Comparison of ENCODE assay signal across 15 cellular contexts in genomic region chr14:95174184-95174804, GRCh38. TPM values are rescaled to one million over a fixed set of nuclear protein-coding genes. Genes with fewer than 3 reads are reported as not detected.
DNase-seq lines count a peak whose midpoint lies in the region; ATAC-seq, FAIRE-seq and TF ChIP-seq lines count a peak whose summit lies in the region.
"Had no signal": no experiment of that assay in that cellular context is flagged by ENCODE, and none has a peak within 500 bp of the region (broad histone marks: within the 10 kb centered on the region; RNA-seq: fewer than 3 reads in every experiment).

No MANE protein-coding gene starts in this region.

- no peak overlapping the region for H2BK120ac ChIP-seq in mesenchymal stem cell (ENCODE audit: low read depth, low read length)

- H2BK12ac ChIP-seq in mesenchymal stem cell (ENCODE audit: low read length in 2 of 2) = no peak overlapping the region

- H3K9ac ChIP-seq in endothelial cell of umbilical vein (replicated peaks; ENCODE audit: extremely low read depth, insufficient read depth, low read length) (no peak overlapping the region), mesenchymal stem cell (ENCODE audit: low read length) (peak overlapping the region; percentile 26)
- H3K9ac ChIP-seq: BLaER1 had no signal

- no peak for TF ChIP-seq POLR2A in endothelial cell of umbilical vein (IDR thresholded peaks at IDR 0.05; ENCODE audit: low read depth, low read length)

- H4K8ac ChIP-seq in mesenchymal stem cell (ENCODE audit: low read length) = no peak overlapping the region

- H3K27ac Mint-ChIP-seq in nephron progenitor cell = no peak overlapping the region
- no peak overlapping the region for H3K27ac Mint-ChIP-seq in activated CD4-positive, alpha-beta T cell treated with anti-CD3 and anti-CD28 coated beads, Interleukin-2, amount 10 ng/mL, durations not matched to agents 7 days and 5 days
- H3K27ac Mint-ChIP-seq: dendritic cell treated with granulocyte-macrophage colony-stimulating factor and Interleukin-4, amounts not matched to agents 40 ng/mL and 50 ng/mL, for 4 days had no signal

- TF ChIP-seq CTCF in D721Med (IDR thresholded peaks at IDR 0.05; ENCODE audit: insufficient read depth, missing control alignments) = peak; percentile 44
- peak; percentile 59 for TF ChIP-seq CTCF in OCI-LY7 (conservative IDR thresholded peaks at IDR 0.05; ENCODE audit: low read length)
- no peak for TF ChIP-seq CTCF in endothelial cell of umbilical vein (IDR thresholded peaks at IDR 0.05; ENCODE audit: extremely low read depth in 1 of 2, insufficient read depth in 1 of 2, low read depth in 1 of 2, low read length in 2 of 2)
- no peak for TF ChIP-seq CTCF in nephron progenitor cell (IDR thresholded peaks at IDR 0.05)

- H4K20me1 ChIP-seq in OCI-LY7 (ENCODE audit: insufficient read depth, low read length) (no peaks in the 10 kb centered on the region), endothelial cell of umbilical vein (replicated peaks; ENCODE audit: control insufficient read depth, extremely low read depth, insufficient read depth, low read length) (no peaks in the 10 kb centered on the region)
- H4K20me1 ChIP-seq: BLaER1 had no signal

- no peaks in the 10 kb centered on the region for H3K79me2 ChIP-seq in OCI-LY7 (ENCODE audit: insufficient read depth, low read depth, low read length)
- no peaks in the 10 kb centered on the region for H3K79me2 ChIP-seq in endothelial cell of umbilical vein (ENCODE audit: control insufficient read depth, insufficient read depth, low read length)

- no peak overlapping the region for H3K4ac ChIP-seq in mesenchymal stem cell (ENCODE audit: low read depth in 1 of 2, low read length in 2 of 2)

- H3K27me3 ChIP-seq in endothelial cell of umbilical vein (ENCODE audit: control insufficient read depth in 2 of 2, insufficient read depth in 2 of 2, low read length in 2 of 2) (peaks cover 4 to 6% of the 10 kb centered on the region in 2 experiments), mesenchymal stem cell (ENCODE audit: control insufficient read depth in 1 of 2, insufficient read depth in 1 of 2, low read length in 2 of 2) (no peaks in the 10 kb centered on the region)
- H3K27me3 ChIP-seq: BLaER1 had no signal

- H3K27ac ChIP-seq in OCI-LY7 (ENCODE audit: low read depth, low read length, poor library complexity, severe bottlenecking) (no peak overlapping the region), endothelial cell of umbilical vein (ENCODE audit: insufficient read depth, low read depth, low read length) (no peak overlapping the region), mesenchymal stem cell (ENCODE audit: low read length, poor library complexity, severe bottlenecking) (no peak overlapping the region)
- H3K27ac ChIP-seq: BLaER1, psoas muscle had no signal

- no peak overlapping the region for H2BK15ac ChIP-seq in mesenchymal stem cell (ENCODE audit: low read depth, poor library complexity, severe bottlenecking)

- intact Hi-C loops in OCI-LY7 (cut with micrococcal nuclease; ENCODE audit: unreplicated experiment) (no loop called here), endothelial cell of umbilical vein (cut with micrococcal nuclease) (loop anchor here (1.0 to 5.0 kb wide), 2 partner anchors 93 to 187 kb away; no protein-coding TSS in a partner anchor)

- no peaks in the 10 kb centered on the region for H3K4me1 Mint-ChIP-seq in nephron progenitor cell
- no peaks in the 10 kb centered on the region for H3K4me1 Mint-ChIP-seq in activated CD4-positive, alpha-beta T cell treated with anti-CD3 and anti-CD28 coated beads, Interleukin-2, amount 10 ng/mL, durations not matched to agents 7 days and 5 days

- peaks cover 21% of the 10 kb centered on the region for H3K36me3 Mint-ChIP-seq in nephron progenitor cell (ENCODE audit: low read depth)
- no peaks in the 10 kb centered on the region for H3K36me3 Mint-ChIP-seq in activated CD4-positive, alpha-beta T cell treated with anti-CD3 and anti-CD28 coated beads, Interleukin-2, amount 10 ng/mL, durations not matched to agents 7 days and 5 days (ENCODE audit: low read depth)

- CTCF ChIA-PET in OCI-LY7 (lab: Charles Lee; ENCODE audit: unreplicated experiment) = no interaction called here
- CTCF ChIA-PET in endothelial cell of umbilical vein (lab: Charles Lee) = interaction anchor here (0.6 to 1.4 kb wide), 18 partner anchors 9 to 268 kb away, joined by 3 to 25 read pairs (median 4); partner anchors contain the start of gene DICER1
- CTCF ChIA-PET in activated CD4-positive, alpha-beta T cell treated with anti-CD3 and anti-CD28 coated beads, Interleukin-2, amount 10 ng/mL, durations not matched to agents 7 days and 5 days (lab: Charles Lee) = no interaction called here

- no peak overlapping the region for H2BK5ac ChIP-seq in mesenchymal stem cell (ENCODE audit: low read depth, low read length, poor library complexity, severe bottlenecking)

- H3K4me2 ChIP-seq in OCI-LY7 (ENCODE audit: low read length) (no peak overlapping the region), endothelial cell of umbilical vein (ENCODE audit: insufficient read depth, low read length) (no peak overlapping the region), mesenchymal stem cell (ENCODE audit: low read length, poor library complexity, severe bottlenecking) (no peak overlapping the region)
- H3K4me2 ChIP-seq: BLaER1 had no signal

- no TSS peak for BruUV-seq in OCI-LY7 (replicated peaks; lab: Mats Ljungman, UMichigan)
- BruUV-seq in endothelial cell of umbilical vein (replicated peaks; lab: Mats Ljungman, UMichigan) = no TSS peak

- H3K36me3 ChIP-seq in OCI-LY7 (ENCODE audit: insufficient read depth, low read length) (no peaks in the 10 kb centered on the region), endothelial cell of umbilical vein (ENCODE audit: control insufficient read depth in 2 of 2, extremely low read depth in 1 of 2, insufficient read depth in 2 of 2, low read length in 2 of 2) (no peaks in the 10 kb centered on the region), mesenchymal stem cell (ENCODE audit: control insufficient read depth in 1 of 2, insufficient read depth in 2 of 2, low read depth in 1 of 2, low read length in 2 of 2) (no peaks in the 10 kb centered on the region)
- H3K36me3 ChIP-seq: BLaER1 had no signal

- H3K4me3 Mint-ChIP-seq in nephron progenitor cell = no peak overlapping the region
- no peak overlapping the region for H3K4me3 Mint-ChIP-seq in activated CD4-positive, alpha-beta T cell treated with anti-CD3 and anti-CD28 coated beads, Interleukin-2, amount 10 ng/mL, durations not matched to agents 7 days and 5 days
- H3K4me3 Mint-ChIP-seq: dendritic cell treated with granulocyte-macrophage colony-stimulating factor and Interleukin-4, amounts not matched to agents 40 ng/mL and 50 ng/mL, for 4 days had no signal

- no peak overlapping the region for H3K23ac ChIP-seq in mesenchymal stem cell (ENCODE audit: low read length in 2 of 2)

- no peaks in the 10 kb centered on the region for H3K27me3 Mint-ChIP-seq in nephron progenitor cell (ENCODE audit: low read depth, poor library complexity)
- H3K27me3 Mint-ChIP-seq in activated CD4-positive, alpha-beta T cell treated with anti-CD3 and anti-CD28 coated beads, Interleukin-2, amount 10 ng/mL, durations not matched to agents 7 days and 5 days = peaks cover 3% of the 10 kb centered on the region
- H3K27me3 Mint-ChIP-seq: dendritic cell treated with granulocyte-macrophage colony-stimulating factor and Interleukin-4, amounts not matched to agents 40 ng/mL and 50 ng/mL, for 4 days had no signal

- peak overlapping the region; percentile 74 for H2AK5ac ChIP-seq in mesenchymal stem cell (ENCODE audit: low read length, severe bottlenecking)

- no peak for ATAC-seq in GM18502 (IDR thresholded peaks at IDR 0.05; ENCODE audit: poor library complexity, unreplicated experiment)
- ATAC-seq: psoas muscle; stimulated activated naive CD8-positive, alpha-beta T cell treated with anti-CD3 and anti-CD28 coated beads, Interleukin-15, Interleukin-2, amounts not matched to agents 100 U/mL and 50 U/mL, for 24 hours had no signal

- POLR2A ChIA-PET in OCI-LY7 (lab: Charles Lee) (interaction anchor here (0.6 kb wide), 2 partner anchors 100 to 260 kb away, joined by 3 read pairs; no protein-coding TSS in a partner anchor), endothelial cell of umbilical vein (lab: Charles Lee) (no interaction called here)
- POLR2A ChIA-PET in activated CD4-positive, alpha-beta T cell treated with anti-CD3 and anti-CD28 coated beads, Interleukin-2, amount 10 ng/mL, durations not matched to agents 7 days and 5 days (lab: Charles Lee) = no interaction called here

- no peaks in the 10 kb centered on the region for H3K4me1 ChIP-seq in OCI-LY7 (ENCODE audit: insufficient read depth, low read length, poor library complexity, severe bottlenecking)
- H3K4me1 ChIP-seq in endothelial cell of umbilical vein (ENCODE audit: control insufficient read depth, extremely low read depth, insufficient read depth, low read length) = peaks cover 11% of the 10 kb centered on the region
- H3K4me1 ChIP-seq in mesenchymal stem cell (ENCODE audit: control insufficient read depth, insufficient read depth, low read depth, low read length) = no peaks in the 10 kb centered on the region
- H3K4me1 ChIP-seq: psoas muscle had no signal

- no peaks in the 10 kb centered on the region for H3K9me1 ChIP-seq in endothelial cell of umbilical vein (replicated peaks; ENCODE audit: control insufficient read depth, extremely low read depth, insufficient read depth, low read length)

- 40% methylated on average over 1 of the region's 2 CpGs for WGBS in mesenchymal stem cell

- no peaks in the 10 kb centered on the region for H3K9me3 ChIP-seq in OCI-LY7 (ENCODE audit: low read length)
- H3K9me3 ChIP-seq in endothelial cell of umbilical vein (replicated peaks; ENCODE audit: control insufficient read depth, insufficient read depth, low read length) = no peaks in the 10 kb centered on the region
- H3K9me3 ChIP-seq in mesenchymal stem cell (ENCODE audit: control insufficient read depth, low read length) = no peaks in the 10 kb centered on the region
- H3K9me3 ChIP-seq: psoas muscle had no signal

- H2AFZ ChIP-seq in OCI-LY7 (ENCODE audit: low read length) (no peak overlapping the region), endothelial cell of umbilical vein (ENCODE audit: low read depth, low read length) (peak overlapping the region; percentile 54), mesenchymal stem cell (ENCODE audit: low read depth, low read length) (no peak overlapping the region)

- FAIRE-seq in D721Med (lab: Jason Lieb, UNC) (no peak), endothelial cell of umbilical vein (lab: Jason Lieb, UNC) (peak; percentile 40)

- DNase-seq in D721Med (ENCODE audit: insufficient read length, low spot score) (no peak), OCI-LY7 (ENCODE audit: low spot score) (no peak), endothelial cell of umbilical vein (ENCODE audit: low read depth, low spot score) (peak; percentile 49), mesenchymal stem cell (no peak), NCI-H774 (lab: John Stamatoyannopoulos, UW) (no peak), nephron progenitor cell (no peak)
- no peak for DNase-seq in activated CD4-positive, alpha-beta T cell treated with anti-CD3 and anti-CD28 coated beads, Interleukin-2, amount 10 ng/mL, durations not matched to agents 7 days and 5 days
- DNase-seq: NCI-H2081; psoas muscle; stimulated activated CD4-positive, alpha-beta T cell treated with anti-CD3 and anti-CD28 coated beads, Interleukin-4, amount 100 ng/mL, for 4 hours; stimulated activated naive CD8-positive, alpha-beta T cell treated with anti-CD3 and anti-CD28 coated beads, Interleukin-15, Interleukin-2, amounts not matched to agents 100 U/mL and 50 U/mL, for 24 hours; T1000 had no signal

- no peak overlapping the region for H3K4me3 ChIP-seq in OCI-LY7 (ENCODE audit: low read depth, low read length, poor library complexity, severe bottlenecking)
- no peak overlapping the region for H3K4me3 ChIP-seq in endothelial cell of umbilical vein (replicated peaks in 1 of 3; ENCODE audit: insufficient read depth in 1 of 3, low read depth in 1 of 3, low read length in 3 of 3)
- H3K4me3 ChIP-seq in mesenchymal stem cell (ENCODE audit: insufficient read depth in 1 of 2, low read depth in 1 of 2, low read length in 2 of 2) = no peak overlapping the region
- H3K4me3 ChIP-seq: BLaER1, psoas muscle had no signal

- peaks cover 9% of the 10 kb centered on the region for H3K9me3 Mint-ChIP-seq in nephron progenitor cell
- H3K9me3 Mint-ChIP-seq in activated CD4-positive, alpha-beta T cell treated with anti-CD3 and anti-CD28 coated beads, Interleukin-2, amount 10 ng/mL, durations not matched to agents 7 days and 5 days = peaks cover 2% of the 10 kb centered on the region
- H3K9me3 Mint-ChIP-seq: dendritic cell treated with granulocyte-macrophage colony-stimulating factor and Interleukin-4, amounts not matched to agents 40 ng/mL and 50 ng/mL, for 4 days had no signal

- dilution Hi-C loops in endothelial cell of umbilical vein (cut with MboI; ENCODE audit: extremely low pct_ligation_motif_present, low sequenced_read_pairs) = no loop called here

- no peaks in the 10 kb centered on the region for H3K9me2 ChIP-seq in OCI-LY7 (ENCODE audit: insufficient read depth, low read length)

- H3K79me1 ChIP-seq in mesenchymal stem cell (replicated peaks; ENCODE audit: low read length, poor library complexity, severe bottlenecking) = peaks cover 2% of the 10 kb centered on the region

- H4K91ac ChIP-seq in mesenchymal stem cell (ENCODE audit: low read length) = no peak overlapping the region

- no peak overlapping the region for H3K18ac ChIP-seq in mesenchymal stem cell (ENCODE audit: low read depth in 1 of 2, low read length in 2 of 2)

- no peak overlapping the region for H3K14ac ChIP-seq in mesenchymal stem cell (ENCODE audit: low read length in 2 of 2)

RNA-seq across cellular contexts. Expression of gene DICER1, which starts 17.0 kb away (rescaled TPM):
- total RNA-seq in OCI-LY7 (2014; rRNA removed; shearing (Covaris generic)) = 60.3 and 84.9 TPM in 2 replicates
- total RNA-seq in OCI-LY7 (2022) = 62.2 and 70.5 TPM in 2 replicates
- total RNA-seq in endothelial cell of umbilical vein = 41.1 and 43.6 TPM in 2 replicates
- polyA plus RNA-seq in endothelial cell of umbilical vein = 8.2 and 8.3 TPM in 2 replicates
- 4.9 and 7.3 TPM in 2 replicates for polyA plus RNA-seq in endothelial cell of umbilical vein (2011; cell fraction: cytosol; rRNA removed)
- 55.9 and 65.8 TPM in 2 replicates for polyA plus RNA-seq in endothelial cell of umbilical vein (2011; cell fraction: nucleus; rRNA removed)
- polyA plus RNA-seq in endothelial cell of umbilical vein (2012) = 13.5 and 16.3 TPM in 2 replicates
- 68.4 and 71.1 TPM in 2 replicates for polyA minus RNA-seq in endothelial cell of umbilical vein
- polyA minus RNA-seq in endothelial cell of umbilical vein (2011; cell fraction: cytosol; rRNA and poly(A)+ RNA removed) = 39.0 TPM
- polyA minus RNA-seq in endothelial cell of umbilical vein (2011; cell fraction: nucleus; rRNA and poly(A)+ RNA removed) = 78.9 and 114 TPM in 2 replicates
- 68.9 TPM for polyA plus RNA-seq in mesenchymal stem cell (2013, experiment 1 of 2)
- 65.7 TPM for polyA plus RNA-seq in mesenchymal stem cell (2013, experiment 2 of 2)
- 10 to 100 TPM; 54.4 to 63.6 TPM for total RNA-seq in activated CD4-positive, alpha-beta T cell treated with anti-CD3 and anti-CD28 coated beads, Interleukin-2, amount 10 ng/mL, durations not matched to agents 7 days and 5 days

Comparison
In these comparisons a context has a peak if more than half of its experiments do, and no peak if none do; other contexts are left out.
1. CTCF ChIP-seq: peak in D721Med (single experiment) and OCI-LY7 (single experiment); none in endothelial cell of umbilical vein (0 of 2) and nephron progenitor cell (single experiment).